32 cellular contexts compared by ENCODE assay signal in genomic region chr5:99936911-99937310, GRCh38.
"Had no signal": no experiment of that assay in that cellular context is flagged by ENCODE, and none has a peak within 500 bp of the region (broad histone marks: within the 10 kb centered on the region; RNA-seq: fewer than 3 reads in every experiment).

No MANE protein-coding gene starts in this region.

- H3K27me3 Mint-ChIP-seq: dendritic cell treated with granulocyte-macrophage colony-stimulating factor and Interleukin-4, amounts not matched to agents 40 ng/mL and 50 ng/mL, for 4 days; naive thymus-derived CD4-positive, alpha-beta T cell had no signal

- H3K36me3 Mint-ChIP-seq: naive thymus-derived CD4-positive, alpha-beta T cell; neural progenitor cell; type B pancreatic cell had no signal

- DNase-seq: colonic mucosa; effector CD8-positive, alpha-beta T cell; endodermal cell; foreskin melanocyte; glutamatergic neuron; heart right ventricle; hippocampal formation; left cardiac atrium; left lung; mesendoderm; midbrain; naive thymus-derived CD4-positive, alpha-beta T cell; nucleus accumbens; stimulated activated CD4-positive, alpha-beta T cell treated with anti-CD3 and anti-CD28 coated beads, Interleukin-12 subunit alpha, Interleukin-12 subunit beta, amount 100 ng/mL, for 4 hours; stimulated activated CD4-positive, alpha-beta T cell treated with anti-CD3 and anti-CD28 coated beads, Interleukin-1b, Interleukin-23, amount 100 ng/mL, for 48 hours; stimulated activated CD4-positive, alpha-beta T cell treated with anti-CD3 and anti-CD28 coated beads, Interleukin-4, amount 100 ng/mL, for 1 hour; stimulated activated CD8-positive, alpha-beta memory T cell treated with anti-CD3 and anti-CD28 coated beads, Interleukin-4, amount 100 ng/mL, for 48 hours; stimulated activated naive CD4-positive, alpha-beta T cell treated with Interleukin-2 at 50 U/mL for 16 hours; substantia nigra; testis; tibial artery had no signal

- H3K9ac ChIP-seq: neural progenitor cell had no signal

- H3K4me3 ChIP-seq: colonic mucosa, esophagus muscularis mucosa, heart right ventricle, left lung, neural progenitor cell, prostate gland, right atrium auricular region, smooth muscle cell, testis, tibial artery had no signal

- H3K27ac Mint-ChIP-seq: dendritic cell treated with granulocyte-macrophage colony-stimulating factor and Interleukin-4, amounts not matched to agents 40 ng/mL and 50 ng/mL, for 4 days; endodermal cell; naive thymus-derived CD4-positive, alpha-beta T cell; nephron; neural progenitor cell; type B pancreatic cell had no signal

- ATAC-seq: heart right ventricle; left cardiac atrium; left lung; naive thymus-derived CD4-positive, alpha-beta T cell; sciatic nerve had no signal

- H3K27me3 ChIP-seq: colonic mucosa, esophagus muscularis mucosa, heart right ventricle, left lung, neural progenitor cell, right atrium auricular region, testis, tibial artery had no signal

- FAIRE-seq: islet of Langerhans, urothelium cell line had no signal

- H3K36me3 ChIP-seq: colonic mucosa, esophagus muscularis mucosa, heart right ventricle, left lung, neural progenitor cell, prostate gland, right atrium auricular region, tibial artery had no signal

- H2AFZ ChIP-seq: neural progenitor cell had no signal

- H3K4me1 Mint-ChIP-seq: endodermal cell; naive thymus-derived CD4-positive, alpha-beta T cell; nephron; neural progenitor cell had no signal

- H3K4me3 Mint-ChIP-seq: dendritic cell treated with granulocyte-macrophage colony-stimulating factor and Interleukin-4, amounts not matched to agents 40 ng/mL and 50 ng/mL, for 4 days; endodermal cell; naive thymus-derived CD4-positive, alpha-beta T cell; nephron; neural progenitor cell; type B pancreatic cell had no signal

- H3K27ac ChIP-seq: colonic mucosa, esophagus muscularis mucosa, heart right ventricle, left lung, neural progenitor cell, prostate gland, right atrium auricular region, testis, tibial artery had no signal

- H3K9me3 ChIP-seq: colonic mucosa, esophagus muscularis mucosa, heart right ventricle, left lung, prostate gland, right atrium auricular region, testis, tibial artery had no signal

- H3K9me3 Mint-ChIP-seq: dendritic cell treated with granulocyte-macrophage colony-stimulating factor and Interleukin-4, amounts not matched to agents 40 ng/mL and 50 ng/mL, for 4 days; endodermal cell; nephron; neural progenitor cell; type B pancreatic cell had no signal

- H3K4me1 ChIP-seq: colonic mucosa, esophagus muscularis mucosa, heart right ventricle, left lung, neural progenitor cell, prostate gland, right atrium auricular region, testis, tibial artery had no signal

- H3K4me2 ChIP-seq: neural progenitor cell, smooth muscle cell had no signal
